In genomic region chr1:208885046-208885445, GRCh38 we compare ENCODE assay signal across 1 cellular context.
TF ChIP-seq lines count a peak whose summit lies in the region.

No MANE protein-coding gene starts in this region.

TF ChIP-seq in endothelial cell of umbilical vein, 7 proteins besides CTCF, POLR2A, EP300 and RAD21:
- no peak for TF ChIP-seq MAX (IDR thresholded peaks at IDR 0.05; ENCODE audit: insufficient read depth, insufficient read length)
- TF ChIP-seq GATA2 (IDR thresholded peaks at IDR 0.05; ENCODE audit: insufficient read depth, insufficient read length, low read depth, low read length), result no peak
- TF ChIP-seq EZH2 (IDR thresholded peaks at IDR 0.05; ENCODE audit: borderline replicate concordance, low read depth, low read length, severe bottlenecking), result no peak
- TF ChIP-seq POLR2AphosphoS5 (IDR thresholded peaks at IDR 0.05; ENCODE audit: insufficient read depth, low read depth, low read length), result no peak
- TF ChIP-seq JUN (IDR thresholded peaks at IDR 0.05; ENCODE audit: borderline replicate concordance, insufficient read depth, insufficient read length, low read depth), result no peak
- no peak for TF ChIP-seq FOS (IDR thresholded peaks at IDR 0.05; ENCODE audit: borderline replicate concordance, insufficient read depth, low read length)
